16 cellular contexts compared by ENCODE assay signal in genomic region chr12:114895081-114895480, GRCh38.
"Had no signal": no experiment of that assay in that cellular context is flagged by ENCODE, and none has a peak within 500 bp of the region (broad histone marks: within the 10 kb centered on the region; RNA-seq: fewer than 3 reads in every experiment).

No MANE protein-coding gene starts in this region.

- H3K4me1 Mint-ChIP-seq: neural progenitor cell had no signal

- DNase-seq: erythroblast; foreskin melanocyte; head of caudate nucleus; hippocampal formation; midbrain; nucleus accumbens; ovary; sigmoid colon; stimulated activated CD4-positive, alpha-beta T cell treated with anti-CD3 and anti-CD28 coated beads, Interleukin-12 subunit alpha, Interleukin-12 subunit beta, amount 100 ng/mL, for 4 hours; stimulated activated naive CD4-positive, alpha-beta T cell treated with Interleukin-2 at 50 U/mL for 16 hours had no signal

- H3K4me3 ChIP-seq: neural progenitor cell, ovary, right atrium auricular region, sigmoid colon, skin epidermis had no signal

- H3K36me3 Mint-ChIP-seq: natural killer cell treated with Interleukin-12 subunit alpha and Interleukin-12 subunit beta and Interleukin-15 and Interleukin-18, amount 100 ng/mL, for 72 hours; neural progenitor cell; type B pancreatic cell had no signal

- H3K27ac ChIP-seq: neural progenitor cell, ovary, right atrium auricular region, sigmoid colon, skin epidermis had no signal

- H3K4me2 ChIP-seq: neural progenitor cell had no signal

- H3K27me3 Mint-ChIP-seq: natural killer cell treated with Interleukin-12 subunit alpha and Interleukin-12 subunit beta and Interleukin-15 and Interleukin-18, amount 100 ng/mL, for 72 hours had no signal

- H3K4me1 ChIP-seq: right atrium auricular region, sigmoid colon had no signal

- H3K4me3 Mint-ChIP-seq: dendritic cell treated with granulocyte-macrophage colony-stimulating factor and Interleukin-4, amounts not matched to agents 40 ng/mL and 50 ng/mL, for 4 days; natural killer cell treated with Interleukin-12 subunit alpha and Interleukin-12 subunit beta and Interleukin-15 and Interleukin-18, amount 100 ng/mL, for 72 hours; neural progenitor cell; type B pancreatic cell had no signal

- H3K9ac ChIP-seq: neural progenitor cell had no signal

- H3K9me3 Mint-ChIP-seq: dendritic cell treated with granulocyte-macrophage colony-stimulating factor and Interleukin-4, amounts not matched to agents 40 ng/mL and 50 ng/mL, for 4 days; natural killer cell treated with Interleukin-12 subunit alpha and Interleukin-12 subunit beta and Interleukin-15 and Interleukin-18, amount 100 ng/mL, for 72 hours; neural progenitor cell had no signal

- H3K27me3 ChIP-seq: neural progenitor cell, ovary, right atrium auricular region had no signal

- H3K9me3 ChIP-seq: ovary, right atrium auricular region, sigmoid colon had no signal

- H3K36me3 ChIP-seq: neural progenitor cell, ovary, right atrium auricular region, sigmoid colon had no signal

- ATAC-seq: natural killer cell treated with Interleukin-12 subunit alpha and Interleukin-12 subunit beta and Interleukin-15 and Interleukin-18, amount 100 ng/mL, for 72 hours had no signal

- H2AFZ ChIP-seq: neural progenitor cell had no signal

- H3K27ac Mint-ChIP-seq: dendritic cell treated with granulocyte-macrophage colony-stimulating factor and Interleukin-4, amounts not matched to agents 40 ng/mL and 50 ng/mL, for 4 days; natural killer cell treated with Interleukin-12 subunit alpha and Interleukin-12 subunit beta and Interleukin-15 and Interleukin-18, amount 100 ng/mL, for 72 hours; neural progenitor cell; type B pancreatic cell had no signal
